1 cellular context compared by ENCODE assay signal in genomic region chr4:77156912-77157858, GRCh38.
TF ChIP-seq lines count a peak whose summit lies in the region.

Gene CCNG2, plus strand, starts transcription at chr4:77157207. Its CDS starts 1,326 bp downstream, at chr4:77158533.

TF ChIP-seq in K562, 482 proteins besides CTCF, POLR2A, EP300 and RAD21 (continued from another document and continues in another):
- TF ChIP-seq TSHZ1 (CRISPR knock-in tag; IDR thresholded peaks at IDR 0.05), result no peak
- TF ChIP-seq RFX7 (CRISPR knock-in tag; IDR thresholded peaks at IDR 0.05), result no peak
- no peak for TF ChIP-seq XRCC3 (IDR thresholded peaks at IDR 0.05)
- TF ChIP-seq KDM1A (IDR thresholded peaks at IDR 0.05), result peak; percentile 84 to 91
- TF ChIP-seq, protein P1, sequence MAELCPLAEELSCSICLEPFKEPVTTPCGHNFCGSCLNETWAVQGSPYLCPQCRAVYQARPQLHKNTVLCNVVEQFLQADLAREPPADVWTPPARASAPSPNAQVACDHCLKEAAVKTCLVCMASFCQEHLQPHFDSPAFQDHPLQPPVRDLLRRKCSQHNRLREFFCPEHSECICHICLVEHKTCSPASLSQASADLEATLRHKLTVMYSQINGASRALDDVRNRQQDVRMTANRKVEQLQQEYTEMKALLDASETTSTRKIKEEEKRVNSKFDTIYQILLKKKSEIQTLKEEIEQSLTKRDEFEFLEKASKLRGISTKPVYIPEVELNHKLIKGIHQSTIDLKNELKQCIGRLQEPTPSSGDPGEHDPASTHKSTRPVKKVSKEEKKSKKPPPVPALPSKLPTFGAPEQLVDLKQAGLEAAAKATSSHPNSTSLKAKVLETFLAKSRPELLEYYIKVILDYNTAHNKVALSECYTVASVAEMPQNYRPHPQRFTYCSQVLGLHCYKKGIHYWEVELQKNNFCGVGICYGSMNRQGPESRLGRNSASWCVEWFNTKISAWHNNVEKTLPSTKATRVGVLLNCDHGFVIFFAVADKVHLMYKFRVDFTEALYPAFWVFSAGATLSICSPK (IDR thresholded peaks at IDR 0.05; ENCODE audit: borderline replicate concordance), result no peak
- TF ChIP-seq TFAM (CRISPR knock-in tag; conservative IDR thresholded peaks at IDR 0.05), result no peak
- no peak for TF ChIP-seq HDGF (IDR thresholded peaks at IDR 0.05)
- TF ChIP-seq, protein P2, sequence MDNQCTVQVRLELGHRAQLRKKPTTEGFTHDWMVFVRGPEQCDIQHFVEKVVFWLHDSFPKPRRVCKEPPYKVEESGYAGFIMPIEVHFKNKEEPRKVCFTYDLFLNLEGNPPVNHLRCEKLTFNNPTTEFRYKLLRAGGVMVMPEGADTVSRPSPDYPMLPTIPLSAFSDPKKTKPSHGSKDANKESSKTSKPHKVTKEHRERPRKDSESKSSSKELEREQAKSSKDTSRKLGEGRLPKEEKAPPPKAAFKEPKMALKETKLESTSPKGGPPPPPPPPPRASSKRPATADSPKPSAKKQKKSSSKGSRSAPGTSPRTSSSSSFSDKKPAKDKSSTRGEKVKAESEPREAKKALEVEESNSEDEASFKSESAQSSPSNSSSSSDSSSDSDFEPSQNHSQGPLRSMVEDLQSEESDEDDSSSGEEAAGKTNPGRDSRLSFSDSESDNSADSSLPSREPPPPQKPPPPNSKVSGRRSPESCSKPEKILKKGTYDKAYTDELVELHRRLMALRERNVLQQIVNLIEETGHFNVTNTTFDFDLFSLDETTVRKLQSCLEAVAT (IDR thresholded peaks at IDR 0.05), result peak in 1 of 2 experiments; percentile 79; a peak in 1 of 4 replicates
- no peak for TF ChIP-seq CCAR2 (IDR thresholded peaks at IDR 0.05; ENCODE audit: low read depth, low read length)
- TF ChIP-seq, protein P3, sequence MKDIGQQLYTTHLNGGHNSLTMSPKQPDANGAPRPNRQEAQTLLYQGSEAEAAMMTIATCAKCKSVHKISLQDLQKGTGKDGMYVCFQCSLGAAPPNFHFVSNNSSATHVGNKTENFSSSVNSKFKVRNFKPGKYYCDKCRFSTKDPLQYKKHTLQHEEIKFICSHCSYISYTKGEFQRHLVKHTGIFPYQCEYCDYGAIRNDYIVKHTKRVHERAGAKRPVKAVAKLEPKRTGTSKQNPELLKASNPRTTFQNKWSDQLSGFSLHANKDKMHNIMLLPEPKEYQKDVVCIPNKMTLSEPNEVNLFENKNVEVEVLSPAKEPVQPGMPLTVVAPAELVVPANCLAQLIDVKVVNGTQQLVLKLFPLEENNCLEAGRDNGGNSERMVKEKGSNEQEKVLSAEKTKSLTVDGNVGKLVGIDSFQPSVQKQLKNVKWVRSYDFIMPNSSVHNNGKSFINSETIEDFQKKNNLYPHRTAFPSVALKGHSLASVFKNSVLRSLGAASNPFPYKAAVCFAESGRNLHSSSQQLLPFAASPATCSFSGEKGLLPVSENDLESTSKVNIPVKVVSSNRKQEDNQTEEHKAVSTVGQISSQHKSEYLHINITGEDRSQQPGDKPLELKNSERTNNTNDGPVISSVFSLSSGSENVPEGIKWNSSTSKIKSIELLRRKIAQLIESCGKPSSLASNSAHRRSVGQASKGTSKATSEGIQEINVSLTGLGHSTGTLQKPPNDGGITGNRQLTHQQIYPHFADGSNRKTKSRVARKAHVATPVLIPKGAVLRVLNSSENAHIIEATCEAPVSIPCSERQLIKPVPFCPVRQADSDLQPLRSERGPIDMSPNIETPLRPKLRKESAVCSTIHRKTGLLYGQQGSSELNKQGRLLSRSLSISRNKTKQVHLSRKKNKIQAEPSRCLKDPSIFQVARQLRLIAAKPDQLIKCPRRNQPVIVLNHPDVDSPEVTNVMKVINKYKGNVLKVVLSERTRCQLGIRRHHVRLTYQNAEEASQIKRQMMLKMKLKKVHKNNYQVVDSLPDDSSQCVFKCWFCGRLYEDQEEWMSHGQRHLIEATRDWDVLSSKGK (CRISPR knock-in tag; IDR thresholded peaks at IDR 0.05), result no peak
- no peak for TF ChIP-seq ZNF384 (IDR thresholded peaks at IDR 0.05; ENCODE audit: low read depth, low read length)
- TF ChIP-seq BCOR (IDR thresholded peaks at IDR 0.05), result peak; percentile 77
- TF ChIP-seq NR2F6 (CRISPR knock-in tag; IDR thresholded peaks at IDR 0.05), result no peak
- TF ChIP-seq ASH1L (IDR thresholded peaks at IDR 0.05; ENCODE audit: borderline replicate concordance, low read depth, partially characterized antibody), result peak; percentile 52
- no peak for TF ChIP-seq ZNF121 (CRISPR knock-in tag; conservative IDR thresholded peaks at IDR 0.05)
- peak; percentile 17; the same call in 1 of the 2 replicates for TF ChIP-seq TAL1 (IDR thresholded peaks at IDR 0.05)
- peak; percentile 73; the same call in 1 of the 2 replicates for TF ChIP-seq DNMT1 (IDR thresholded peaks at IDR 0.05)
- no peak for TF ChIP-seq ZNF324 (CRISPR knock-in tag; IDR thresholded peaks at IDR 0.05)
- no peak for TF ChIP-seq ZNF165 (CRISPR knock-in tag; IDR thresholded peaks at IDR 0.05; ENCODE audit: borderline replicate concordance)
- TF ChIP-seq ETV6 (IDR thresholded peaks at IDR 0.05; ENCODE audit: borderline replicate concordance in 1 of 2, low read depth in 2 of 2, low read length in 1 of 2), result no peak
- TF ChIP-seq ETV6 (CRISPR knock-in tag; IDR thresholded peaks at IDR 0.05; ENCODE audit: borderline replicate concordance), result no peak
- peak; percentile 99 for TF ChIP-seq EP400 (IDR thresholded peaks at IDR 0.05)
- TF ChIP-seq E2F1 (CRISPR knock-in tag; IDR thresholded peaks at IDR 0.05), result no peak
- no peak for TF ChIP-seq FUS (optimal IDR thresholded peaks at IDR 0.05; ENCODE audit: low read depth, low read length)
- no peak for TF ChIP-seq PYGO2 (tag; IDR thresholded peaks at IDR 0.05)
- no peak for TF ChIP-seq ZHX1 (conservative IDR thresholded peaks at IDR 0.05; ENCODE audit: low read length)
- TF ChIP-seq SMARCA5 (IDR thresholded peaks at IDR 0.05), result no peak
- no peak for TF ChIP-seq IFI16 (CRISPR knock-in tag; IDR thresholded peaks at IDR 0.05)
- peak; percentile 94 for TF ChIP-seq BHLHE40 (IDR thresholded peaks at IDR 0.05; ENCODE audit: low read length)
- TF ChIP-seq LARP7 (IDR thresholded peaks at IDR 0.05), result no peak
- no peak for TF ChIP-seq ZNF589 (CRISPR knock-in tag; IDR thresholded peaks at IDR 0.05; ENCODE audit: low read depth)
- no peak for TF ChIP-seq HIVEP1 (CRISPR knock-in tag; IDR thresholded peaks at IDR 0.05)
- TF ChIP-seq, protein P4, sequence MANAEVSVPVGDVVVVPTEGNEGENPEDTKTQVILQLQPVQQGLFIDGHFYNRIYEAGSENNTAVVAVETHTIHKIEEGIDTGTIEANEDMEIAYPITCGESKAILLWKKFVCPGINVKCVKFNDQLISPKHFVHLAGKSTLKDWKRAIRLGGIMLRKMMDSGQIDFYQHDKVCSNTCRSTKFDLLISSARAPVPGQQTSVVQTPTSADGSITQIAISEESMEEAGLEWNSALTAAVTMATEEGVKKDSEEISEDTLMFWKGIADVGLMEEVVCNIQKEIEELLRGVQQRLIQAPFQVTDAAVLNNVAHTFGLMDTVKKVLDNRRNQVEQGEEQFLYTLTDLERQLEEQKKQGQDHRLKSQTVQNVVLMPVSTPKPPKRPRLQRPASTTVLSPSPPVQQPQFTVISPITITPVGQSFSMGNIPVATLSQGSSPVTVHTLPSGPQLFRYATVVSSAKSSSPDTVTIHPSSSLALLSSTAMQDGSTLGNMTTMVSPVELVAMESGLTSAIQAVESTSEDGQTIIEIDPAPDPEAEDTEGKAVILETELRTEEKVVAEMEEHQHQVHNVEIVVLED (CRISPR knock-in tag; IDR thresholded peaks at IDR 0.05), result peak; percentile 56
- TF ChIP-seq ETV1 (tag; conservative IDR thresholded peaks at IDR 0.05; ENCODE audit: low read depth), result peak; percentile 79
- TF ChIP-seq ZNF79 (CRISPR knock-in tag; IDR thresholded peaks at IDR 0.05; ENCODE audit: low read depth), result no peak
- no peak for TF ChIP-seq IRF9 (tag; IDR thresholded peaks at IDR 0.05)
- TF ChIP-seq CAMTA2 (CRISPR knock-in tag; conservative IDR thresholded peaks at IDR 0.05), result no peak
- 0 out of 2 replicates have a peak, but pooled peaks have one; percentile 13 for TF ChIP-seq KHSRP (IDR thresholded peaks at IDR 0.05)
- 0 out of 2 replicates have a peak, but pooled peaks have one; percentile 8 for TF ChIP-seq ZBTB9 (CRISPR knock-in tag; IDR thresholded peaks at IDR 0.05)
- no peak for TF ChIP-seq ZNF133 (CRISPR knock-in tag; IDR thresholded peaks at IDR 0.05)
- TF ChIP-seq SLC30A9 (CRISPR knock-in tag; IDR thresholded peaks at IDR 0.05), result no peak; the same call in 1 of the 2 replicates
- TF ChIP-seq JUND (IDR thresholded peaks at IDR 0.05; ENCODE audit: borderline replicate concordance, low read depth, low read length), result peak; percentile 1; the same call in 1 of the 2 replicates
- no peak; the same call in 2 of the 3 replicates for TF ChIP-seq JUND (tag; IDR thresholded peaks at IDR 0.05; ENCODE audit: borderline replicate concordance, low read depth, low read length)
- no peak for TF ChIP-seq HDAC8 (tag; IDR thresholded peaks at IDR 0.05)
- TF ChIP-seq ZKSCAN8 (CRISPR knock-in tag; IDR thresholded peaks at IDR 0.05), result no peak
- peak; percentile 47 to 100; a peak in 3 of 4 replicates for TF ChIP-seq SIN3A (IDR thresholded peaks at IDR 0.05; ENCODE audit: borderline replicate concordance in 2 of 2, control insufficient read depth in 1 of 2, low read depth in 2 of 2, low read length in 2 of 2)
- TF ChIP-seq TAF7 (tag; IDR thresholded peaks at IDR 0.05), result peak; percentile 85
- TF ChIP-seq PHB2 (IDR thresholded peaks at IDR 0.05; ENCODE audit: low read depth), result no peak
- TF ChIP-seq ILK (tag; IDR thresholded peaks at IDR 0.05; ENCODE audit: borderline replicate concordance, low read depth), result no peak
- peak; percentile 95 for TF ChIP-seq CXXC5 (CRISPR knock-in tag; IDR thresholded peaks at IDR 0.05)
- peak; percentile 70 for TF ChIP-seq SIN3B (IDR thresholded peaks at IDR 0.05; ENCODE audit: low read depth)
- no peak for TF ChIP-seq MAFG (tag; conservative IDR thresholded peaks at IDR 0.05)
- no peak for TF ChIP-seq ZNF445 (CRISPR knock-in tag; IDR thresholded peaks at IDR 0.05; ENCODE audit: low read depth)
- TF ChIP-seq POLR2H (tag; IDR thresholded peaks at IDR 0.05; ENCODE audit: low read depth), result no peak; the same call in 1 of the 2 replicates
